Comparison of ENCODE assay signal across 8 cellular contexts in the genomic region with DNA sequence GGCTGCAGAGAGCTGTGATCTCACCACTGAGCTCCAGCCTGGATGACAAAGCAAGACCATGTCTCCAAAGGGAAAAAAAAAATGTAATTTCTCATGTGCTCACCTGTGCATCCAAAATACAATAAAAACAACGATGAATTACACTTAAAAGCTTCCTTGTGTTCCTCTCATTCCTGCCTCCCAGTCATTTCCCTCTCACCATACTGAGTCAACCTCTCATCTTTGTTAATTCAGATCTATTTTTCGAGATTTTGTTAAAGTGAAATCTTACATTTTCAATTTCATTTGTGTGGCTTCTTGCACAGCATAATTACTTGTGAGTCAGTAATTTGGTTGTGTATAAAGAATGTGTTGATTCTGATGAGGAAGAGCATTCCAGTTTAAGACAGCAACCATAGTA.
"Had no signal": no experiment of that assay in that cellular context is flagged by ENCODE, and none has a peak within 500 bp of the region (broad histone marks: within the 10 kb centered on the region; RNA-seq: fewer than 3 reads in every experiment).

No MANE protein-coding gene starts in this region.

- H3K27ac Mint-ChIP-seq: HFFc6, IgD-negative memory B cell had no signal

- H3K4me1 Mint-ChIP-seq: IgD-negative memory B cell had no signal

- ATAC-seq: HCT116, HepG2 had no signal

- H3K4me3 Mint-ChIP-seq: HFFc6, IgD-negative memory B cell had no signal

- H3K9me3 Mint-ChIP-seq: IgD-negative memory B cell had no signal

- H3K9ac ChIP-seq: GM23248 had no signal

- H3K4me3 ChIP-seq: GM23248, HAP-1 had no signal

- H2AFZ ChIP-seq: GM23248 had no signal

- H3K36me3 Mint-ChIP-seq: IgD-negative memory B cell had no signal

- H3K9me3 ChIP-seq: HAP-1 had no signal

- H3K27me3 Mint-ChIP-seq: IgD-negative memory B cell had no signal

- DNase-seq: GM23248, GOT3, H7, HFFc6 had no signal

- H3K36me3 ChIP-seq: HAP-1 had no signal

- H3K4me1 ChIP-seq: HAP-1 had no signal
